8 cellular contexts compared by ENCODE assay signal in the genomic region with DNA sequence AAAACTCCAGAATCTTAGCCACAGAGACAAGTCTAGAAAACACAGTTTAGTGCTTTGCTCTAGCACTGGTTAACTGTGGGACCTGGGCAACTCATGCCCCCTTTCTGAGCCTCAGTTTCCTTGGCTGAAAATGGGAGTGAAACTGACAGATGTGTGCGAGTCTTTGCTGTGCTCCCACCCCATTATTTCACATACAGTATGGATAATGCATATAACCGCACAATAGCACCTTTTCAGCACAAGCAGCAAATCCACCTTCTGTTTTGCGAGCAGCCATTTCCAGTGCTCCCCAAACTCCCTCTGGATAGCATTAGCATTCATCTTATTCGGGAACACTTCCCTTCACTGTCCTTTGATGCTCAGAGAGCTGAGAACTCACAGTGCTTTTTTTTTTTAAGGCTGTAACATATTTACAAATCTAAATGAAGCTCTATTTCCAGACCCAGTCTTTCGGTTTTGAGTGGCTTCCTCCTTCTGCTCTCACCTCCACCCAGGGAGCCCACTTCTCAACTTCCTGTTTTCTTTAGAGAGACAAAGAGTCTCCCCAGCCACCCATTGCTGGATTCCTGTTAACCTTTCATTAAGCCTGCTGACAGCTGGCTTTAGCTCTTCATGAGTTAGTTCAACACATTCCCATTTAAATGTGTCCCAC. TPM values are rescaled to one million over a fixed set of nuclear protein-coding genes. Genes with fewer than 3 reads are reported as not detected.
DNase-seq lines count a peak whose midpoint lies in the region; ATAC-seq, FAIRE-seq and TF ChIP-seq lines count a peak whose summit lies in the region.
"Had no signal": no experiment of that assay in that cellular context is flagged by ENCODE, and none has a peak within 500 bp of the region (broad histone marks: within the 10 kb centered on the region; RNA-seq: fewer than 3 reads in every experiment).

No MANE protein-coding gene starts in this region.

- H3K9me2 ChIP-seq in Karpas-422 (replicated peaks; ENCODE audit: insufficient read depth, low read length): no peaks in the 10 kb centered on the region

- H3K4me1 ChIP-seq in Karpas-422 (ENCODE audit: low read length) (peaks cover 3% of the 10 kb centered on the region; the same call in 1 of the 2 replicates), gastroesophageal sphincter (no peaks in the 10 kb centered on the region)

- peak; percentile 98 for FAIRE-seq in GM18507 (lab: Jason Lieb, UNC)

- H4K20me1 ChIP-seq in Karpas-422 (ENCODE audit: insufficient read depth, low read depth, low read length): no peaks in the 10 kb centered on the region

- peak; percentile 96 for ATAC-seq in GM21723 (IDR thresholded peaks at IDR 0.05; ENCODE audit: unreplicated experiment)
- peak; percentile 59 for ATAC-seq in T-helper 17 cell
- ATAC-seq in natural killer cell treated with Interleukin-12 subunit alpha and Interleukin-12 subunit beta and Interleukin-15 and Interleukin-18, amount 100 ng/mL, for 72 hours: peak; percentile 82 to 87
- ATAC-seq in gastroesophageal sphincter: no peak

- H3K36me3 Mint-ChIP-seq in T-helper 17 cell (ENCODE audit: low read depth): peaks cover 3% of the 10 kb centered on the region
- peaks cover 32% of the 10 kb centered on the region for H3K36me3 Mint-ChIP-seq in natural killer cell treated with Interleukin-12 subunit alpha and Interleukin-12 subunit beta and Interleukin-15 and Interleukin-18, amount 100 ng/mL, for 72 hours

- no peak for TF ChIP-seq POLR2A in gastroesophageal sphincter (IDR thresholded peaks at IDR 0.05)

- no peaks in the 10 kb centered on the region for H3K27me3 Mint-ChIP-seq in T-helper 17 cell
- no peaks in the 10 kb centered on the region for H3K27me3 Mint-ChIP-seq in natural killer cell treated with Interleukin-12 subunit alpha and Interleukin-12 subunit beta and Interleukin-15 and Interleukin-18, amount 100 ng/mL, for 72 hours

- H3K4me3 ChIP-seq in Karpas-422 (ENCODE audit: low read length): no peak overlapping the region
- H3K4me3 ChIP-seq in gastroesophageal sphincter: no peak overlapping the region

- H3K9me3 ChIP-seq in Karpas-422 (ENCODE audit: low read length) (no peaks in the 10 kb centered on the region), T-helper 17 cell (ENCODE audit: control insufficient read depth, low read length, poor library complexity, severe bottlenecking) (no peaks in the 10 kb centered on the region), gastroesophageal sphincter (no peaks in the 10 kb centered on the region)

- DNase-seq in GM18507 (ENCODE audit: extremely low spot score, insufficient read length, low read depth): no peak
- peak; percentile 60 for DNase-seq in Karpas-422
- no peak for DNase-seq in T-helper 17 cell
- DNase-seq in natural killer cell treated with Interleukin-12 subunit alpha and Interleukin-12 subunit beta and Interleukin-15 and Interleukin-18, amount 100 ng/mL, for 72 hours (ENCODE audit: low spot score): no peak
- DNase-seq in HT-29 (ENCODE audit: low spot score): no peak

- H3K4me1 Mint-ChIP-seq in T-helper 17 cell: peaks cover 10% of the 10 kb centered on the region
- H3K4me1 Mint-ChIP-seq in natural killer cell treated with Interleukin-12 subunit alpha and Interleukin-12 subunit beta and Interleukin-15 and Interleukin-18, amount 100 ng/mL, for 72 hours (ENCODE audit: low read depth in 2 of 2): peaks cover 61 to 69% of the 10 kb centered on the region in 2 donors

- no peak for TF ChIP-seq CTCF in gastroesophageal sphincter (IDR thresholded peaks at IDR 0.05)

- no peaks in the 10 kb centered on the region for H3K27me3 ChIP-seq in Karpas-422 (ENCODE audit: low read length)
- no peaks in the 10 kb centered on the region for H3K27me3 ChIP-seq in gastroesophageal sphincter

- no peak for TF ChIP-seq EP300 in gastroesophageal sphincter (IDR thresholded peaks at IDR 0.05)

- peaks cover 8% of the 10 kb centered on the region for H3K9me3 Mint-ChIP-seq in natural killer cell treated with Interleukin-12 subunit alpha and Interleukin-12 subunit beta and Interleukin-15 and Interleukin-18, amount 100 ng/mL, for 72 hours

- no peaks in the 10 kb centered on the region for H3K79me2 ChIP-seq in Karpas-422 (ENCODE audit: low read length)

- WGBS in gastroesophageal sphincter (ENCODE audit: low coverage in 1 of 2), 2 donors: 45 to 47% methylated on average over 5 of the region's 5 CpGs

- no peak overlapping the region for H3K9ac ChIP-seq in Karpas-422 (ENCODE audit: low read length)

- peak overlapping the region; percentile 66 for H3K4me3 Mint-ChIP-seq in T-helper 17 cell
- peak overlapping the region; percentile 76 for H3K4me3 Mint-ChIP-seq in natural killer cell treated with Interleukin-12 subunit alpha and Interleukin-12 subunit beta and Interleukin-15 and Interleukin-18, amount 100 ng/mL, for 72 hours

- H3K27ac ChIP-seq in Karpas-422 (ENCODE audit: low read length) (no peak overlapping the region), gastroesophageal sphincter (no peak overlapping the region)
- H3K27ac ChIP-seq: epithelial cell of prostate had no signal

- no peak overlapping the region for H3K4me2 ChIP-seq in Karpas-422 (ENCODE audit: low read depth, low read length, poor library complexity, severe bottlenecking)

- H3K36me3 ChIP-seq in Karpas-422 (ENCODE audit: insufficient read depth, low read length) (no peaks in the 10 kb centered on the region), gastroesophageal sphincter (no peaks in the 10 kb centered on the region)

- peak overlapping the region; percentile 32 for H3K27ac Mint-ChIP-seq in T-helper 17 cell
- H3K27ac Mint-ChIP-seq in natural killer cell treated with Interleukin-12 subunit alpha and Interleukin-12 subunit beta and Interleukin-15 and Interleukin-18, amount 100 ng/mL, for 72 hours: peak overlapping the region; percentile 92 to 94

- 0 out of 2 replicates have a peak overlapping the region, but pooled peaks have one; percentile 29 for H2AFZ ChIP-seq in Karpas-422 (ENCODE audit: low read length)

RNA-seq across cellular contexts. Expression of a gene that starts 49.2 kb away (rescaled TPM):
- total RNA-seq in Karpas-422 (2014; rRNA removed; shearing (Covaris generic); ENCODE audit: low replicate concordance): not detected in 2 replicates
- 1 to 10 TPM in 1 of 2 donors, under 1 TPM in 1; 0.82 to 1.5 TPM for total RNA-seq in T-helper 17 cell
- total RNA-seq in natural killer cell treated with Interleukin-12 subunit alpha and Interleukin-12 subunit beta and Interleukin-15 and Interleukin-18, amount 100 ng/mL, for 72 hours: 10 to 100 TPM in 1 of 2 donors, 1 to 10 TPM in 1; 8.6 to 13.5 TPM
- not detected in 2 replicates for total RNA-seq in HT-29 (2014; rRNA removed; shearing (Covaris generic))
- 1 to 10 TPM in 1 of 4 donors, under 1 TPM in 1, not detected in 2; 0.67 to 1.2 TPM for total RNA-seq in gastroesophageal sphincter
